ENCODE assay signal across 14 cellular contexts in the genomic region with DNA sequence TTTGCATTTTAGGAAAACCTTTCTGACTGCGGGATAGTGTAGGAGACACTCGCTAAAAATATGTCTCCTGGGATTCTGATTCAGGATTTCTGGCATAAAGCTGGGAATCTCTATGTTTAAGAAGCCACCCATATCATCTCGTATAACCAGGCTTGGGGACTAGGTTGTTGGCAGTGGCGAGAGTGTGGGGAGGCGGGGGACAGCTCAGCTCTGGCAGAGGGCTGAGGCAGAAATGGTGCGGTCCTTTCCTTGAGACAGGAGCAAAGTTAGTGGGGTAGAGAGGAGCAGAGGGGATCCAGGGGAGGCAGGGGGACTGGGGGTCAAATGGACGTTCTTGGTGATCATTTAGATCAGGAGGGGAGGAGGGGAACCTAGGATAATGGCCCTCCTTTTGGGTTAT.
A peak's percentile ranks its signal among the peaks of the same experiment; 100 is the strongest.
DNase-seq lines count a peak whose midpoint lies in the region; TF ChIP-seq lines count a peak whose summit lies in the region.
"Had no signal": no experiment of that assay in that cellular context is flagged by ENCODE, and none has a peak within 500 bp of the region (broad histone marks: within the 10 kb centered on the region; RNA-seq: fewer than 3 reads in every experiment).

No MANE protein-coding gene starts in this region.

- no peak overlapping the region for H4K5ac ChIP-seq in H9 (ENCODE audit: insufficient read length, low read depth, low read length)

- H3K4ac ChIP-seq in H9 (ENCODE audit: low read depth, low read length), result no peak overlapping the region
- no peak overlapping the region for H3K4ac ChIP-seq in mesenchymal stem cell (ENCODE audit: low read depth in 1 of 2, low read length in 2 of 2)

- H4K20me1 ChIP-seq in H9 (ENCODE audit: control insufficient read depth, insufficient read depth, insufficient read length) (no peaks in the 10 kb centered on the region), osteoblast (ENCODE audit: insufficient read depth, low read length) (peaks cover 79% of the 10 kb centered on the region)

- no CpG with 5 or more reads among the region's 7 CpGs for WGBS in H9 (ENCODE audit: extremely low coverage, insufficient read length, low lambda C conversion rate)
- WGBS in mesenchymal stem cell, result 95% methylated on average over 7 of the region's 7 CpGs

- H2BK12ac ChIP-seq in H9 (ENCODE audit: insufficient read length, low read depth, low read length) (no peak overlapping the region), mesenchymal stem cell (ENCODE audit: low read length in 2 of 2) (no peak overlapping the region)

- DNase-seq in H9 (no peak), mesenchymal stem cell (no peak), osteoblast (ENCODE audit: insufficient read length, low spot score, missing footprints) (peak; percentile 58), type B pancreatic cell (ENCODE audit: extremely low spot score, unreplicated experiment) (no peak), NCI-H187 treated with DMSO at 0.1 percent for 48 hours (lab: John Stamatoyannopoulos, UW) (no peak), hippocampal formation (lab: John Stamatoyannopoulos, UW) (no peak)
- no peak for DNase-seq in activated T-cell treated with anti-CD3 and anti-CD28 coated beads, Interleukin-2, amount 50 U/mL, for 1 hour
- DNase-seq: H7, Kasumi-1, NCI-H1436 treated with DMSO at 0.1 percent for 48 hours, NCI-H1930, RPMI8226, SHP77 had no signal

- H3K9ac ChIP-seq in H9 (ENCODE audit: extremely low read depth, insufficient read length, low read length), result no peak overlapping the region
- no peak overlapping the region for H3K9ac ChIP-seq in mesenchymal stem cell (ENCODE audit: low read length)

- H3K4me2 ChIP-seq in H9 (ENCODE audit: insufficient read depth, insufficient read length, low read length) (no peak overlapping the region), mesenchymal stem cell (ENCODE audit: low read length, poor library complexity, severe bottlenecking) (no peak overlapping the region), osteoblast (ENCODE audit: insufficient read depth, low read length) (no peak overlapping the region)

- H3T11ph ChIP-seq in H9 (ENCODE audit: low read length), result no peak overlapping the region

- H2AK5ac ChIP-seq in H9 (ENCODE audit: insufficient read length, low read length), result no peak overlapping the region
- no peak overlapping the region for H2AK5ac ChIP-seq in mesenchymal stem cell (ENCODE audit: low read length, severe bottlenecking)

- no peak overlapping the region for H2BK120ac ChIP-seq in H9 (ENCODE audit: low read depth, low read length, poor library complexity, severe bottlenecking)
- H2BK120ac ChIP-seq in mesenchymal stem cell (ENCODE audit: low read depth, low read length), result no peak overlapping the region

- H3K27ac ChIP-seq in H9 (ENCODE audit: insufficient read length, low read depth, low read length), result no peak overlapping the region
- H3K27ac ChIP-seq in mesenchymal stem cell (ENCODE audit: low read length, poor library complexity, severe bottlenecking), result no peak overlapping the region
- no peak overlapping the region for H3K27ac ChIP-seq in osteoblast (ENCODE audit: low read depth, low read length)

- no peak overlapping the region for H2BK5ac ChIP-seq in H9 (ENCODE audit: insufficient read length, low read length)
- no peak overlapping the region for H2BK5ac ChIP-seq in mesenchymal stem cell (ENCODE audit: low read depth, low read length, poor library complexity, severe bottlenecking)

- H3K4me3 ChIP-seq in mesenchymal stem cell (ENCODE audit: insufficient read depth in 1 of 2, low read depth in 1 of 2, low read length in 2 of 2) (no peak overlapping the region), osteoblast (ENCODE audit: insufficient read depth, low read length) (no peak overlapping the region)
- H3K4me3 ChIP-seq: K562 had no signal

- no peak overlapping the region for H3K56ac ChIP-seq in H9 (ENCODE audit: insufficient read length, low read depth, low read length)

- H3K36me3 ChIP-seq in mesenchymal stem cell (ENCODE audit: control insufficient read depth in 1 of 2, insufficient read depth in 2 of 2, low read depth in 1 of 2, low read length in 2 of 2) (no peaks in the 10 kb centered on the region), osteoblast (ENCODE audit: insufficient read depth, low read length) (no peaks in the 10 kb centered on the region)

- no peak overlapping the region for H2AFZ ChIP-seq in H9 (ENCODE audit: low read length)
- H2AFZ ChIP-seq in mesenchymal stem cell (ENCODE audit: low read depth, low read length), result no peak overlapping the region
- H2AFZ ChIP-seq in osteoblast (ENCODE audit: low read length), result no peak overlapping the region

- H2BK20ac ChIP-seq in H9 (ENCODE audit: low read depth, low read length, poor library complexity, severe bottlenecking), result no peak overlapping the region

- no peak overlapping the region for H3K18ac ChIP-seq in H9 (ENCODE audit: insufficient read length, low read depth, low read length)
- no peak overlapping the region for H3K18ac ChIP-seq in mesenchymal stem cell (ENCODE audit: low read depth in 1 of 2, low read length in 2 of 2)

- H4K8ac ChIP-seq in H9 (replicated peaks; ENCODE audit: insufficient read length, low read depth, low read length) (no peak overlapping the region), mesenchymal stem cell (ENCODE audit: low read length) (no peak overlapping the region)

- H3K27me3 Mint-ChIP-seq in H9 (ENCODE audit: low read depth) (no peaks in the 10 kb centered on the region), type B pancreatic cell (no peaks in the 10 kb centered on the region)

- H3K9me3 Mint-ChIP-seq in H9 (no peaks in the 10 kb centered on the region; a peak in 1 of 5 replicates), type B pancreatic cell (no peaks in the 10 kb centered on the region)

- no peaks in the 10 kb centered on the region for H3K79me1 ChIP-seq in H9 (ENCODE audit: insufficient read depth, low read depth, low read length, poor library complexity, severe bottlenecking)
- H3K79me1 ChIP-seq in mesenchymal stem cell (replicated peaks; ENCODE audit: low read length, poor library complexity, severe bottlenecking), result peaks cover 25% of the 10 kb centered on the region

- H3K27me3 ChIP-seq in H9 (ENCODE audit: insufficient read depth, low read length), result no peaks in the 10 kb centered on the region
- H3K27me3 ChIP-seq in mesenchymal stem cell (ENCODE audit: control insufficient read depth in 1 of 2, insufficient read depth in 1 of 2, low read length in 2 of 2), result no peaks in the 10 kb centered on the region
- no peaks in the 10 kb centered on the region for H3K27me3 ChIP-seq in osteoblast (ENCODE audit: insufficient read depth, low read length)

- no peak for TF ChIP-seq CTCF in H9 (conservative IDR thresholded peaks at IDR 0.05)
- no peak for TF ChIP-seq CTCF in osteoblast (IDR thresholded peaks at IDR 0.05; ENCODE audit: extremely low read depth, low read depth, low read length)
- no peak for TF ChIP-seq CTCF in type B pancreatic cell (conservative IDR thresholded peaks at IDR 0.05)

- no peaks in the 10 kb centered on the region for H3K23me2 ChIP-seq in H9 (ENCODE audit: insufficient read length, low read depth, low read length, poor library complexity, severe bottlenecking)

- no peak overlapping the region for H3K23ac ChIP-seq in H9 (ENCODE audit: insufficient read length, low read depth, low read length)
- no peak overlapping the region for H3K23ac ChIP-seq in mesenchymal stem cell (ENCODE audit: low read length in 2 of 2)

- H3K79me2 ChIP-seq in H9 (ENCODE audit: insufficient read depth, low read length) (peaks cover 16% of the 10 kb centered on the region; the same call in 1 of the 2 replicates), osteoblast (ENCODE audit: insufficient read depth, low read length) (peaks cover 97% of the 10 kb centered on the region)

- no peaks in the 10 kb centered on the region for H3K36me3 Mint-ChIP-seq in H9 (ENCODE audit: insufficient read depth in 1 of 3, low read depth in 3 of 3)
- H3K36me3 Mint-ChIP-seq in type B pancreatic cell, result peaks cover 6% of the 10 kb centered on the region

- H3K4me1 ChIP-seq in H9 (ENCODE audit: insufficient read depth, low read length), result peaks cover 13% of the 10 kb centered on the region; the same call in 1 of the 2 replicates
- H3K4me1 ChIP-seq in mesenchymal stem cell (ENCODE audit: control insufficient read depth, insufficient read depth, low read depth, low read length), result peaks cover 18% of the 10 kb centered on the region
- peaks cover 26% of the 10 kb centered on the region for H3K4me1 ChIP-seq in osteoblast (ENCODE audit: insufficient read depth, low read length)

- peaks cover 74 to 84% of the 10 kb centered on the region in 2 experiments for H3K4me1 Mint-ChIP-seq in H9
- H3K4me1 Mint-ChIP-seq in type B pancreatic cell (ENCODE audit: unreplicated experiment), result peaks cover 74% of the 10 kb centered on the region

- H2BK15ac ChIP-seq in H9 (ENCODE audit: low read depth, low read length), result no peak overlapping the region
- H2BK15ac ChIP-seq in mesenchymal stem cell (ENCODE audit: low read depth, poor library complexity, severe bottlenecking), result peak overlapping the region; percentile 12

- H4K91ac ChIP-seq in H9 (ENCODE audit: insufficient read length, low read depth, low read length) (no peak overlapping the region), mesenchymal stem cell (ENCODE audit: low read length) (no peak overlapping the region)

- peak overlapping the region; percentile 29 to 97 (median 59); a peak in 6 of 7 replicates for H3K27ac Mint-ChIP-seq in H9
- H3K27ac Mint-ChIP-seq in type B pancreatic cell, result peak overlapping the region; percentile 66

- H3K14ac ChIP-seq in H9 (ENCODE audit: insufficient read depth, low read length) (peak overlapping the region; percentile 6; the same call in 1 of the 2 replicates), mesenchymal stem cell (ENCODE audit: low read length in 2 of 2) (no peak overlapping the region)

- H3K4me3 Mint-ChIP-seq in H9, result peak overlapping the region in 1 of 2 experiments; percentile 46; a peak in 1 of 5 replicates
- H3K4me3 Mint-ChIP-seq in type B pancreatic cell, result no peak overlapping the region

- H3K9me3 ChIP-seq in H9 (ENCODE audit: control insufficient read depth, low read depth, low read length) (no peaks in the 10 kb centered on the region), mesenchymal stem cell (ENCODE audit: control insufficient read depth, low read length) (no peaks in the 10 kb centered on the region), osteoblast (ENCODE audit: low read depth, low read length) (no peaks in the 10 kb centered on the region)
